17 cellular contexts compared by ENCODE assay signal in genomic region chr14:61911534-61911933, GRCh38.
DNase-seq lines count a peak whose midpoint lies in the region; ATAC-seq and TF ChIP-seq lines count a peak whose summit lies in the region.
"Had no signal": no experiment of that assay in that cellular context is flagged by ENCODE, and none has a peak within 500 bp of the region (broad histone marks: within the 10 kb centered on the region; RNA-seq: fewer than 3 reads in every experiment).

No MANE protein-coding gene starts in this region.

- H3K27me3 Mint-ChIP-seq in CD4-positive, alpha-beta memory T cell: peaks cover 5 to 15% of the 10 kb centered on the region in 2 donors
- H3K27me3 Mint-ChIP-seq in naive thymus-derived CD4-positive, alpha-beta T cell: peaks cover 0 to 29% (median 4%) of the 10 kb centered on the region in 5 donors

- H3K27me3 ChIP-seq in CD4-positive, alpha-beta memory T cell (ENCODE audit: insufficient read depth, low read length): peaks cover 5% of the 10 kb centered on the region
- H3K27me3 ChIP-seq in naive thymus-derived CD4-positive, alpha-beta T cell (ENCODE audit: control insufficient read depth in 2 of 2, insufficient read depth in 2 of 2, low read length in 2 of 2): no peaks in the 10 kb centered on the region
- H3K27me3 ChIP-seq in WERI-Rb-1 (ENCODE audit: insufficient read depth, low read depth, severe bottlenecking) (no peaks in the 10 kb centered on the region), prostate gland (replicated peaks; ENCODE audit: insufficient read depth) (no peaks in the 10 kb centered on the region)
- H3K27me3 ChIP-seq: ovary, uterus had no signal

- POLR2A ChIA-PET in CD4-positive, alpha-beta memory T cell (lab: Charles Lee; ENCODE audit: partially characterized antibody): no interaction called here
- POLR2A ChIA-PET in naive thymus-derived CD4-positive, alpha-beta T cell (lab: Charles Lee): no interaction called here

- no peak overlapping the region for H3K27ac Mint-ChIP-seq in CD4-positive, alpha-beta memory T cell
- peak overlapping the region in 6 of 9 donors; percentile 28 to 91 (median 52) for H3K27ac Mint-ChIP-seq in naive thymus-derived CD4-positive, alpha-beta T cell
- H3K27ac Mint-ChIP-seq: endodermal cell had no signal

- peak; percentile 59 for ATAC-seq in GM19351 (IDR thresholded peaks at IDR 0.05; ENCODE audit: unreplicated experiment)
- ATAC-seq in naive thymus-derived CD4-positive, alpha-beta T cell: peak; percentile 77
- no peak for ATAC-seq in GM21515 (IDR thresholded peaks at IDR 0.05; ENCODE audit: unreplicated experiment)
- ATAC-seq: heart left ventricle had no signal

- 49% methylated on average over 4 of the region's 4 CpGs for WGBS in prostate gland

- intact Hi-C loops in CD4-positive, alpha-beta memory T cell (cut with micrococcal nuclease): no loop called here
- intact Hi-C loops in naive thymus-derived CD4-positive, alpha-beta T cell (cut with micrococcal nuclease): no loop called here
- intact Hi-C loops in prostate gland (cut with DNase I): no loop called here

- no peak for TF ChIP-seq POLR2A in prostate gland (IDR thresholded peaks at IDR 0.05)

- no peaks in the 10 kb centered on the region for H3K4me1 ChIP-seq in CD4-positive, alpha-beta memory T cell (ENCODE audit: insufficient read depth, low read length)
- H3K4me1 ChIP-seq in naive thymus-derived CD4-positive, alpha-beta T cell (ENCODE audit: control insufficient read depth in 2 of 2, insufficient read depth in 2 of 2, low read length in 2 of 2): no peaks in the 10 kb centered on the region
- no peaks in the 10 kb centered on the region for H3K4me1 ChIP-seq in prostate gland (replicated peaks)
- H3K4me1 ChIP-seq: heart left ventricle, uterus had no signal

- no peaks in the 10 kb centered on the region for H3K9me3 ChIP-seq in CD4-positive, alpha-beta memory T cell (ENCODE audit: control insufficient read depth in 1 of 2, low read length in 2 of 2)
- no peaks in the 10 kb centered on the region for H3K9me3 ChIP-seq in naive thymus-derived CD4-positive, alpha-beta T cell (ENCODE audit: control insufficient read depth in 2 of 3, low read length in 3 of 3)
- H3K9me3 ChIP-seq in WERI-Rb-1 (ENCODE audit: severe bottlenecking): no peaks in the 10 kb centered on the region
- H3K9me3 ChIP-seq in prostate gland: no peaks in the 10 kb centered on the region
- H3K9me3 ChIP-seq: heart left ventricle, ovary, uterus had no signal

- peaks cover 0 to 3% (median 0%) of the 10 kb centered on the region in 4 donors for H3K4me1 Mint-ChIP-seq in CD4-positive, alpha-beta memory T cell
- H3K4me1 Mint-ChIP-seq in naive thymus-derived CD4-positive, alpha-beta T cell: peaks cover 0 to 16% (median 14%) of the 10 kb centered on the region in 7 donors
- H3K4me1 Mint-ChIP-seq: endodermal cell had no signal

- CTCF ChIA-PET in CD4-positive, alpha-beta memory T cell (lab: Charles Lee; ENCODE audit: partially characterized antibody): no interaction called here
- CTCF ChIA-PET in naive thymus-derived CD4-positive, alpha-beta T cell (lab: Charles Lee): no interaction called here

- H3K36me3 ChIP-seq in CD4-positive, alpha-beta memory T cell (ENCODE audit: insufficient read depth, low read length): no peaks in the 10 kb centered on the region
- no peaks in the 10 kb centered on the region for H3K36me3 ChIP-seq in naive thymus-derived CD4-positive, alpha-beta T cell (ENCODE audit: control insufficient read depth in 2 of 3, insufficient read depth in 3 of 3, low read length in 3 of 3)
- H3K36me3 ChIP-seq in WERI-Rb-1 (no peaks in the 10 kb centered on the region), prostate gland (no peaks in the 10 kb centered on the region)
- H3K36me3 ChIP-seq: heart left ventricle, ovary, uterus had no signal

- no peaks in the 10 kb centered on the region for H3K36me3 Mint-ChIP-seq in CD4-positive, alpha-beta memory T cell
- no peaks in the 10 kb centered on the region for H3K36me3 Mint-ChIP-seq in naive thymus-derived CD4-positive, alpha-beta T cell

- H3K4me3 Mint-ChIP-seq in CD4-positive, alpha-beta memory T cell: no peak overlapping the region
- peak overlapping the region in 3 of 10 donors; percentile 12 to 33 (median 27) for H3K4me3 Mint-ChIP-seq in naive thymus-derived CD4-positive, alpha-beta T cell
- H3K4me3 Mint-ChIP-seq: central memory CD8-positive, alpha-beta T cell; endodermal cell had no signal

- peaks cover 0 to 1% (median 0%) of the 10 kb centered on the region in 8 donors for H3K9me3 Mint-ChIP-seq in CD4-positive, alpha-beta memory T cell
- H3K9me3 Mint-ChIP-seq in naive thymus-derived CD4-positive, alpha-beta T cell: no peaks in the 10 kb centered on the region
- H3K9me3 Mint-ChIP-seq: central memory CD8-positive, alpha-beta T cell; endodermal cell had no signal

- peak in 3 of 5 donors; percentile 8 to 22 (median 9) for DNase-seq in CD4-positive, alpha-beta memory T cell
- DNase-seq in NCI-H748 (lab: John Stamatoyannopoulos, UW; ENCODE audit: unreplicated experiment) (peak; percentile 95), WERI-Rb-1 (no peak), Kasumi-1 (lab: John Stamatoyannopoulos, UW) (no peak), prostate gland (ENCODE audit: low spot score) (no peak)
- DNase-seq in naive thymus-derived CD4-positive, alpha-beta T cell: peak in 7 of 9 donors; percentile 36 to 73 (median 66)
- DNase-seq: activated CD4-positive, alpha-beta T cell treated with anti-CD3 and anti-CD28 coated beads, Interleukin-2, amount 50 U/mL, for 1 hour; endodermal cell; GF-D8; heart left ventricle; ovary; stimulated activated CD4-positive, alpha-beta T cell treated with anti-CD3 and anti-CD28 coated beads, Interleukin-2, amount 100 ng/mL, for 24 hours; uterus had no signal

- TF ChIP-seq CTCF in WERI-Rb-1 (IDR thresholded peaks at IDR 0.05; ENCODE audit: low read depth, low read length): no peak
- TF ChIP-seq CTCF in prostate gland (IDR thresholded peaks at IDR 0.05): no peak

- H3K4me3 ChIP-seq in CD4-positive, alpha-beta memory T cell (ENCODE audit: low read length in 2 of 2): no peak overlapping the region
- H3K4me3 ChIP-seq in naive thymus-derived CD4-positive, alpha-beta T cell (ENCODE audit: low read length): no peak overlapping the region
- no peak overlapping the region for H3K4me3 ChIP-seq in WERI-Rb-1 (ENCODE audit: low read depth, low read length)
- no peak overlapping the region for H3K4me3 ChIP-seq in prostate gland
- H3K4me3 ChIP-seq: heart left ventricle, ovary, uterus had no signal

- H3K27ac ChIP-seq in CD4-positive, alpha-beta memory T cell (ENCODE audit: low read depth, low read length): no peak overlapping the region
- H3K27ac ChIP-seq in naive thymus-derived CD4-positive, alpha-beta T cell (ENCODE audit: low read depth, low read length): no peak overlapping the region
- H3K27ac ChIP-seq in WERI-Rb-1 (no peak overlapping the region), prostate gland (no peak overlapping the region)
- H3K27ac ChIP-seq: heart left ventricle, ovary, RWPE1, uterus had no signal

Comparison
In these comparisons a context has a peak if more than half of its experiments do, and no peak if none do; other contexts are left out.
1. DNase-seq: peak in CD4-positive, alpha-beta memory T cell (3 of 5), NCI-H748 (single experiment) and naive thymus-derived CD4-positive, alpha-beta T cell (7 of 9); none in WERI-Rb-1 (single experiment), Kasumi-1 (0 of 2) and prostate gland (single experiment).
2. H3K27ac Mint-ChIP-seq: peak in naive thymus-derived CD4-positive, alpha-beta T cell (6 of 9); none in CD4-positive, alpha-beta memory T cell (0 of 7).